ENCODE assay signal across 9 cellular contexts in the genomic region with DNA sequence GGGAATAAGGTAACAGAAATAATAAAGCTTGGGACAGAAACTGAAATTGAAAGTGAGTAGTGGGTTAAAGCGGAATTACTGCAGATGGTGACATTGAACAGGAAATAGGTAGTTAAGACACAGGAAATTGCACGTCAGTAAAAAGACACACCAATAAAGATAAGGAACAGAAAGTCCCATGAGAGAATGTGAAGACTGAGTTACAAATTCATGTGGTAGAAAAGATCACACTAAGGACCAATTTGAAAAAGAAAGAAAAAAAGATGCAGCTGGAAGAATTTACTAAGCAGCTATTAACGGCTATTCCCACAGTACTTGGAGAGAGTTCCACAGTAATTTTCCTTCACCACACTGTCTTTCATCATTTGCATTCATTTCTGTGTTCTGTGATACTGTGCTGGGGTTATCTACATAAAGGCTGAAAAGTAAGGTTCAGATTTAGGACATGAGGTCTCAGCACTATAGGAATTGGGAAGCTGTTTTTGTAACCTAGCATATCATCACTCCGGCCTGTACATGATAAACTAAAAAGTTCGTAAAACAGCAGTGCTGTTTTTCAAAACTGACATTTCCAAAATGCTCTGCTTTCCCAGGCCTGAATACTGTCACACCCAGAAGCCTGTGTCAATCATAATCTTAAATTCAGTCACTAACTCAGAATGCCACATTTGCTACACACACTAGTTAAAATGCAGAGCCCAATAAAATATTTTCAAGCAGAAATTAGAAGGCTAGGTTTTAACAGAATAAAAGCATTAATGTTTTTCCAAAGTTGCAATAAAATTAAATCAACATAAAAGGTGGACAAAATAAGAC. TPM values are rescaled to one million over a fixed set of nuclear protein-coding genes. Genes with fewer than 3 reads are reported as not detected.
DNase-seq lines count a peak whose midpoint lies in the region; ATAC-seq, FAIRE-seq and TF ChIP-seq lines count a peak whose summit lies in the region.
"Had no signal": no experiment of that assay in that cellular context is flagged by ENCODE, and none has a peak within 500 bp of the region (broad histone marks: within the 10 kb centered on the region; RNA-seq: fewer than 3 reads in every experiment).

No MANE protein-coding gene starts in this region.

- H3K9ac ChIP-seq in HepG2 (ENCODE audit: insufficient read depth, low read depth, low read length) = no peak overlapping the region

- no peak for TF ChIP-seq POLR2A in HepG2 (IDR thresholded peaks at IDR 0.05; ENCODE audit: insufficient read depth in 1 of 2, low read depth in 2 of 2, low read length in 2 of 2)

- H3K4me1 Mint-ChIP-seq in CD8-positive, alpha-beta memory T cell = peaks cover 25 to 44% (median 36%) of the 10 kb centered on the region in 3 donors
- peaks cover 21% of the 10 kb centered on the region for H3K4me1 Mint-ChIP-seq in activated CD8-positive, alpha-beta T cell treated with anti-CD3 and anti-CD28 coated beads, Interleukin-2, amount 10 ng/mL, durations not matched to agents 7 days and 5 days (ENCODE audit: low read depth)

- in situ Hi-C loops in HepG2 (cut with HindIII; ENCODE audit: extremely low pct_ligation_motif_present, low pct_unique_long_range_greater_than_20kb) = no loop called here

- peak overlapping the region; percentile 84 to 98 (median 94) for H3K27ac Mint-ChIP-seq in CD8-positive, alpha-beta memory T cell
- peak overlapping the region; percentile 93 for H3K27ac Mint-ChIP-seq in activated CD8-positive, alpha-beta T cell treated with anti-CD3 and anti-CD28 coated beads, Interleukin-2, amount 10 ng/mL, durations not matched to agents 7 days and 5 days

- peak overlapping the region; percentile 59 for H3K27ac ChIP-seq in CD8-positive, alpha-beta memory T cell (ENCODE audit: low read depth, low read length)
- no peak overlapping the region for H3K27ac ChIP-seq in HepG2 (ENCODE audit: extremely low read length, insufficient read depth, low read length)

- H3K36me3 Mint-ChIP-seq in CD8-positive, alpha-beta memory T cell = peaks cover 7 to 22% (median 14%) of the 10 kb centered on the region in 3 donors
- H3K36me3 Mint-ChIP-seq in activated CD8-positive, alpha-beta T cell treated with anti-CD3 and anti-CD28 coated beads, Interleukin-2, amount 10 ng/mL, durations not matched to agents 7 days and 5 days (ENCODE audit: low read depth) = peaks cover 46% of the 10 kb centered on the region

- H3K9me3 Mint-ChIP-seq in CD8-positive, alpha-beta memory T cell = no peaks in the 10 kb centered on the region
- peaks cover 10% of the 10 kb centered on the region for H3K9me3 Mint-ChIP-seq in activated CD8-positive, alpha-beta T cell treated with anti-CD3 and anti-CD28 coated beads, Interleukin-2, amount 10 ng/mL, durations not matched to agents 7 days and 5 days (ENCODE audit: insufficient read depth)

- H4K20me1 ChIP-seq in HepG2 (ENCODE audit: insufficient read depth, low read length) = no peaks in the 10 kb centered on the region

- H3K4me3 ChIP-seq in CD8-positive, alpha-beta memory T cell (ENCODE audit: low read length) = peak overlapping the region; percentile 55
- H3K4me3 ChIP-seq in HepG2 (replicated peaks in 1 of 3; ENCODE audit: insufficient read depth in 1 of 3, low read depth in 2 of 3, low read length in 3 of 3) = no peak overlapping the region

- H3K4me3 Mint-ChIP-seq in CD8-positive, alpha-beta memory T cell = peak overlapping the region; percentile 80 to 88 (median 85)
- H3K4me3 Mint-ChIP-seq in activated CD8-positive, alpha-beta T cell treated with anti-CD3 and anti-CD28 coated beads, Interleukin-2, amount 10 ng/mL, durations not matched to agents 7 days and 5 days = peak overlapping the region; percentile 84

- H2AFZ ChIP-seq in HepG2 (ENCODE audit: low read length) = no peak overlapping the region

- peaks cover 2% of the 10 kb centered on the region for H3K79me2 ChIP-seq in HepG2 (ENCODE audit: insufficient read depth, low read length)

- H3K9me3 ChIP-seq in CD8-positive, alpha-beta memory T cell (ENCODE audit: low read length) = no peaks in the 10 kb centered on the region
- H3K9me3 ChIP-seq in HepG2 (ENCODE audit: low read length) = peaks cover 4% of the 10 kb centered on the region; the same call in 1 of the 2 replicates

- ATAC-seq in GM19463 (IDR thresholded peaks at IDR 0.05; ENCODE audit: unreplicated experiment) (peak; percentile 92), HG03457 (IDR thresholded peaks at IDR 0.05; ENCODE audit: unreplicated experiment) (peak; percentile 85), HepG2 (no peak)
- ATAC-seq in activated CD8-positive, alpha-beta T cell treated with anti-CD3 and anti-CD28 coated beads, Interleukin-2, amount 10 ng/mL, durations not matched to agents 7 days and 5 days = peak; percentile 96

- FAIRE-seq in HepG2 (lab: Jason Lieb, UNC) = no peak
- FAIRE-seq: H1 had no signal

- DNase-seq in CD8-positive, alpha-beta memory T cell = peak in 2 of 5 donors; percentile 76 to 77
- peak; percentile 35 for DNase-seq in activated CD8-positive, alpha-beta T cell treated with anti-CD3 and anti-CD28 coated beads, Interleukin-2, amount 10 ng/mL, durations not matched to agents 7 days and 5 days
- no peak for DNase-seq in HepG2 (ENCODE audit: low spot score)
- DNase-seq in cerebellum (ENCODE audit: low spot score) = no peak
- no peak for DNase-seq in T1000 (lab: John Stamatoyannopoulos, UW)
- no peak for DNase-seq in islet precursor cell

- intact Hi-C loops in HepG2 (cut with micrococcal nuclease; ENCODE audit: unreplicated experiment) = no loop called here

- no TSS peak for BruUV-seq in HepG2 (replicated peaks; lab: Mats Ljungman, UMichigan)

- 97% methylated on average over 5 of the region's 5 CpGs for WGBS in HepG2 (ENCODE audit: low lambda C conversion rate)

- TF ChIP-seq EP300 in HepG2 (IDR thresholded peaks at IDR 0.05; ENCODE audit: low read depth in 2 of 2, low read length in 2 of 2) = no peak
- no peak for TF ChIP-seq EP300 in HepG2 (CRISPR knock-in tag; IDR thresholded peaks at IDR 0.05; ENCODE audit: borderline replicate concordance)

- no peak for TF ChIP-seq RAD21 in HepG2 (CRISPR knock-in tag; IDR thresholded peaks at IDR 0.05)

- POLR2A ChIA-PET in CD8-positive, alpha-beta memory T cell (lab: Charles Lee) = interaction anchor here (1.0 to 1.5 kb wide), 2 partner anchors 19 to 82 kb away, joined by 6 to 11 read pairs; no protein-coding TSS in a partner anchor
- POLR2A ChIA-PET in activated CD8-positive, alpha-beta T cell treated with anti-CD3 and anti-CD28 coated beads, Interleukin-2, amount 10 ng/mL, durations not matched to agents 7 days and 5 days (lab: Charles Lee) = interaction anchor here (0.6 to 1.1 kb wide), 3 partner anchors 13 to 82 kb away, joined by 3 to 4 read pairs (median 3); no protein-coding TSS in a partner anchor
- POLR2A ChIA-PET in HepG2 (lab: Yijun Ruan, JAX) = no interaction called here

- CTCF ChIA-PET in CD8-positive, alpha-beta memory T cell (lab: Charles Lee) = interaction anchor here (1.4 kb wide), 1 partner anchor 39 kb away, joined by 3 read pairs; no protein-coding TSS in a partner anchor
- CTCF ChIA-PET in activated CD8-positive, alpha-beta T cell treated with anti-CD3 and anti-CD28 coated beads, Interleukin-2, amount 10 ng/mL, durations not matched to agents 7 days and 5 days (lab: Charles Lee) = interaction anchor here (0.8 to 2.1 kb wide), 8 partner anchors 8 to 586 kb away, joined by 3 to 17 read pairs (median 4); no protein-coding TSS in a partner anchor
- CTCF ChIA-PET in HepG2 (lab: Yijun Ruan, JAX; ENCODE audit: low intra/inter-chr PET ratio, low total read pairs) = no interaction called here

- H3K27me3 Mint-ChIP-seq in CD8-positive, alpha-beta memory T cell = no peaks in the 10 kb centered on the region
- no peaks in the 10 kb centered on the region for H3K27me3 Mint-ChIP-seq in activated CD8-positive, alpha-beta T cell treated with anti-CD3 and anti-CD28 coated beads, Interleukin-2, amount 10 ng/mL, durations not matched to agents 7 days and 5 days (ENCODE audit: low read depth)

- no peak overlapping the region for H3K4me2 ChIP-seq in HepG2 (ENCODE audit: low read depth, low read length)

- no peak for TF ChIP-seq CTCF in HepG2 (CRISPR knock-in tag; IDR thresholded peaks at IDR 0.05)

- no peaks in the 10 kb centered on the region for H3K36me3 ChIP-seq in CD8-positive, alpha-beta memory T cell (ENCODE audit: insufficient read depth, low read length)
- peaks cover 3 to 8% of the 10 kb centered on the region in 2 experiments; a peak in 3 of 5 replicates for H3K36me3 ChIP-seq in HepG2 (replicated peaks in 1 of 2; ENCODE audit: control insufficient read depth in 1 of 2, insufficient read depth in 2 of 2, low read length in 2 of 2)

- no peaks in the 10 kb centered on the region for H3K27me3 ChIP-seq in CD8-positive, alpha-beta memory T cell (ENCODE audit: insufficient read depth, low read length, poor library complexity, severe bottlenecking)
- H3K27me3 ChIP-seq in HepG2 (ENCODE audit: control insufficient read depth in 1 of 2, insufficient read depth in 2 of 2, low read length in 2 of 2) = no peaks in the 10 kb centered on the region

- peaks cover 17% of the 10 kb centered on the region for H3K4me1 ChIP-seq in CD8-positive, alpha-beta memory T cell (ENCODE audit: insufficient read depth, low read length)
- peaks cover 20% of the 10 kb centered on the region for H3K4me1 ChIP-seq in HepG2 (ENCODE audit: insufficient read depth, low read length)

RNA-seq across cellular contexts. Expression of gene SRBD1, which starts 42.9 kb away (rescaled TPM):
- 10 to 100 TPM; 18.1 to 18.9 TPM for total RNA-seq in CD8-positive, alpha-beta memory T cell
- 12.7 TPM for polyA plus RNA-seq in CD8-positive, alpha-beta memory T cell
- 10 to 100 TPM; 19.2 to 22.7 TPM for total RNA-seq in activated CD8-positive, alpha-beta T cell treated with anti-CD3 and anti-CD28 coated beads, Interleukin-2, amount 10 ng/mL, durations not matched to agents 7 days and 5 days
- 23.9 and 32.8 TPM in 2 replicates for total RNA-seq in HepG2 (2016; rRNA removed; fragmentation: Illumina TruSeq; extraction: Trizol)
- 158 and 179 TPM in 2 replicates for total RNA-seq in HepG2 (2016; cell fraction: cytosol; rRNA removed; fragmentation: Illumina TruSeq; extraction: Trizol; ENCODE audit: low read depth)
- total RNA-seq in HepG2 (2016; cell fraction: insoluble cytoplasmic fraction; rRNA removed; fragmentation: Illumina TruSeq; extraction: Trizol) = 23.3 and 31.4 TPM in 2 replicates
- 33.1 and 41.7 TPM in 2 replicates for total RNA-seq in HepG2 (2016; cell fraction: membrane; rRNA removed; fragmentation: Illumina TruSeq; extraction: Trizol)
- total RNA-seq in HepG2 (2016; cell fraction: nucleus; rRNA removed; fragmentation: Illumina TruSeq; extraction: Trizol) = 28.9 and 30.3 TPM in 2 replicates
- 2.4 and 3.2 TPM in 2 replicates for polyA plus RNA-seq in HepG2 (2011; rRNA removed)
- 1.2 and 2.1 TPM in 2 replicates for polyA plus RNA-seq in HepG2 (2011; cell fraction: cytosol; rRNA removed)
- 2.0 and 2.2 TPM in 2 replicates for polyA plus RNA-seq in HepG2 (2011; cell fraction: nucleus; rRNA removed)
- 4.9 and 9.3 TPM in 2 replicates for polyA plus RNA-seq in HepG2 (2012)
- 0.74 and 0.81 TPM in 2 replicates for polyA plus RNA-seq in HepG2 (2016; cell fraction: cytosol; fragmentation: Illumina TruSeq; extraction: Trizol; ENCODE audit: low read depth)
- 21.2 and 22.7 TPM in 2 replicates for polyA plus RNA-seq in HepG2 (2016; cell fraction: insoluble cytoplasmic fraction; fragmentation: Illumina TruSeq; extraction: Trizol; ENCODE audit: low read depth)
- polyA plus RNA-seq in HepG2 (2016; cell fraction: membrane; fragmentation: Illumina TruSeq; extraction: Trizol; ENCODE audit: low read depth) = 2.0 and 2.8 TPM in 2 replicates
- 10.9 and 12.6 TPM in 2 replicates for polyA plus RNA-seq in HepG2 (2016; cell fraction: nucleus; fragmentation: Illumina TruSeq; extraction: Trizol; ENCODE audit: insufficient read depth, low read depth)
- 12.6 and 17.5 TPM in 2 replicates for polyA minus RNA-seq in HepG2 (2011; rRNA and poly(A)+ RNA removed; ENCODE audit: low replicate concordance)
- polyA minus RNA-seq in HepG2 (2011; cell fraction: cytosol; rRNA and poly(A)+ RNA removed) = 15.2 and 15.9 TPM in 2 replicates
- 34.7 and 40.3 TPM in 2 replicates for polyA minus RNA-seq in HepG2 (2011; cell fraction: nucleus; rRNA and poly(A)+ RNA removed)
- 30.0 TPM for total RNA-seq in cerebellum
